In genomic region chr2:199757466-199757865, GRCh38 we compare ENCODE assay signal across 13 cellular contexts.
A peak's percentile ranks its signal among the peaks of the same experiment; 100 is the strongest.
DNase-seq lines count a peak whose midpoint lies in the region; ATAC-seq, FAIRE-seq and TF ChIP-seq lines count a peak whose summit lies in the region.
"Had no signal": no experiment of that assay in that cellular context is flagged by ENCODE, and none has a peak within 500 bp of the region (broad histone marks: within the 10 kb centered on the region; RNA-seq: fewer than 3 reads in every experiment).

No MANE protein-coding gene starts in this region.

- CTCF ChIA-PET in A673 (lab: Charles Lee) = no interaction called here

- H3K4me1 ChIP-seq in A673 (ENCODE audit: insufficient read depth, low read length, poor library complexity, severe bottlenecking) (no peaks in the 10 kb centered on the region), astrocyte (ENCODE audit: insufficient read depth, low read length) (no peaks in the 10 kb centered on the region)

- FAIRE-seq in astrocyte (lab: Jason Lieb, UNC) (no peak), urothelium cell line (lab: Jason Lieb, UNC) (no peak)
- FAIRE-seq: islet of Langerhans had no signal

- H3K4me3 ChIP-seq in A673 (ENCODE audit: low read depth, low read length, poor library complexity, severe bottlenecking) = no peak overlapping the region
- H3K4me3 ChIP-seq in astrocyte (ENCODE audit: insufficient read depth, low read depth, low read length) = no peak overlapping the region

- ATAC-seq in GM21737 (IDR thresholded peaks at IDR 0.05; ENCODE audit: unreplicated experiment) = no peak
- ATAC-seq: activated T-cell treated with anti-CD3 and anti-CD28 coated beads, Interleukin-2, amount 50 U/mL, for 4 hours had no signal

- intact Hi-C loops in A673 (cut with micrococcal nuclease; ENCODE audit: unreplicated experiment) = no loop called here

- no peaks in the 10 kb centered on the region for H4K20me1 ChIP-seq in astrocyte (ENCODE audit: insufficient read depth, low read length)

- POLR2A ChIA-PET in A673 (lab: Charles Lee; ENCODE audit: low non-redundant PET) = no interaction called here

- H3K36me3 Mint-ChIP-seq in astrocyte (ENCODE audit: low read depth, unreplicated experiment) = no peaks in the 10 kb centered on the region

- no peak overlapping the region for H3K4me3 Mint-ChIP-seq in astrocyte (ENCODE audit: unreplicated experiment)
- H3K4me3 Mint-ChIP-seq: activated T-cell treated with anti-CD3 and anti-CD28 coated beads, Interleukin-2, amount 50 U/mL, for 4 hours; B cell had no signal

- no peak for TF ChIP-seq CTCF in A673 (conservative IDR thresholded peaks at IDR 0.05; ENCODE audit: low read depth, low read length)
- no peak for TF ChIP-seq CTCF in astrocyte (IDR thresholded peaks at IDR 0.05; ENCODE audit: insufficient read depth, low read depth, low read length)

- no peaks in the 10 kb centered on the region for H3K79me2 ChIP-seq in astrocyte (ENCODE audit: insufficient read depth, low read length)

- H3K36me3 ChIP-seq in A673 (ENCODE audit: insufficient read depth, low read length, poor library complexity, severe bottlenecking) = no peaks in the 10 kb centered on the region
- H3K36me3 ChIP-seq in astrocyte (ENCODE audit: insufficient read depth, low read length) = no peaks in the 10 kb centered on the region

- no peaks in the 10 kb centered on the region for H3K4me1 Mint-ChIP-seq in astrocyte (ENCODE audit: low read depth, unreplicated experiment)
- H3K4me1 Mint-ChIP-seq: B cell had no signal

- H3K9me3 ChIP-seq in A673 (ENCODE audit: low read depth, low read length, poor library complexity, severe bottlenecking) = no peaks in the 10 kb centered on the region
- H3K9me3 ChIP-seq in astrocyte (ENCODE audit: insufficient read depth, low read depth, low read length) = no peaks in the 10 kb centered on the region

- BruUV-seq in A673 (replicated peaks; lab: Mats Ljungman, UMichigan) = no TSS peak

- DNase-seq in A673 (ENCODE audit: low spot score) (peak; percentile 10), NCI-H1092 (lab: John Stamatoyannopoulos, UW) (peak; percentile 82), astrocyte (ENCODE audit: low read depth) (peak; percentile 3), inferior parietal cortex (ENCODE audit: extremely low spot score) (peak; percentile 91), urothelium cell line (ENCODE audit: low spot score) (no peak)
- DNase-seq in activated naive CD4-positive, alpha-beta T cell treated with anti-CD3 and anti-CD28 coated beads, Interleukin-2, amount 50 U/mL, for 16 hours = no peak
- no peak for DNase-seq in stimulated activated CD4-positive, alpha-beta T cell treated with anti-CD3 and anti-CD28 coated beads, Interleukin-4, amount 100 ng/mL, for 4 hours
- DNase-seq: activated T-cell treated with anti-CD3 and anti-CD28 coated beads, Interleukin-2, amount 50 U/mL, for 4 hours; effector memory CD4-positive, alpha-beta T cell; T1000 had no signal

- no peaks in the 10 kb centered on the region for H3K9me3 Mint-ChIP-seq in astrocyte (ENCODE audit: unreplicated experiment)
- H3K9me3 Mint-ChIP-seq: activated T-cell treated with anti-CD3 and anti-CD28 coated beads, Interleukin-2, amount 50 U/mL, for 4 hours had no signal

- H3K27ac Mint-ChIP-seq in astrocyte (ENCODE audit: unreplicated experiment) = no peak overlapping the region
- H3K27ac Mint-ChIP-seq: B cell had no signal

- no peak overlapping the region for H3K4me2 ChIP-seq in astrocyte (ENCODE audit: low read length)

- H3K9ac ChIP-seq in astrocyte (ENCODE audit: low read length) = no peak overlapping the region

- H3K27me3 ChIP-seq in A673 (replicated peaks; ENCODE audit: insufficient read depth, low read depth, low read length, poor library complexity) (peaks cover 4% of the 10 kb centered on the region), astrocyte (ENCODE audit: insufficient read depth, low read length) (peaks cover 2% of the 10 kb centered on the region)

- H3K27me3 Mint-ChIP-seq in astrocyte (ENCODE audit: low read depth, unreplicated experiment) = peaks cover 5% of the 10 kb centered on the region

- no peak overlapping the region for H2AFZ ChIP-seq in astrocyte (ENCODE audit: low read depth, low read length)

- H3K27ac ChIP-seq in A673 (ENCODE audit: low read depth, low read length, poor library complexity, severe bottlenecking) (no peak overlapping the region), astrocyte (ENCODE audit: low read depth, low read length) (no peak overlapping the region)

Comparison
In these comparisons a context has a peak if more than half of its experiments do, and no peak if none do; other contexts are left out.
1. DNase-seq: peak in A673 (single experiment), NCI-H1092 (single experiment), astrocyte (single experiment) and inferior parietal cortex (single experiment); none in urothelium cell line (single experiment), activated naive CD4-positive, alpha-beta T cell treated with anti-CD3 and anti-CD28 coated beads, Interleukin-2, amount 50 U/mL, for 16 hours (single experiment) and stimulated activated CD4-positive, alpha-beta T cell treated with anti-CD3 and anti-CD28 coated beads, Interleukin-4, amount 100 ng/mL, for 4 hours (0 of 2).